Comparison of ENCODE assay signal across 1 cellular context in genomic region chr6:42226251-42227143, GRCh38.
TF ChIP-seq lines count a peak whose summit lies in the region.

No MANE protein-coding gene starts in this region.

TF ChIP-seq in K562, 482 proteins besides CTCF, POLR2A, EP300 and RAD21 (continued from another document):
- TF ChIP-seq ZNF740 (CRISPR knock-in tag; IDR thresholded peaks at IDR 0.05) (0 out of 2 replicates have a peak, but pooled peaks have one; percentile 69), ZNF740 (tag; IDR thresholded peaks at IDR 0.05) (no peak; a peak in 1 of 4 replicates), HDAC2 (IDR thresholded peaks at IDR 0.05) (0 out of 2 replicates have a peak, but pooled peaks have one; percentile 19), HEY1 (CRISPR knock-in tag; IDR thresholded peaks at IDR 0.05; ENCODE audit: borderline replicate concordance) (no peak), GABPB1 (CRISPR knock-in tag; IDR thresholded peaks at IDR 0.05) (peak; percentile 3; the same call in 1 of the 2 replicates), CTBP1 (IDR thresholded peaks at IDR 0.05; ENCODE audit: borderline replicate concordance) (peak; percentile 54; the same call in 1 of the 2 replicates), HDGF (IDR thresholded peaks at IDR 0.05) (0 out of 2 replicates have a peak, but pooled peaks have one; percentile 41), JUND (IDR thresholded peaks at IDR 0.05; ENCODE audit: borderline replicate concordance, low read depth, low read length) (peak; percentile 60; the same call in 1 of the 2 replicates), JUND (tag; IDR thresholded peaks at IDR 0.05; ENCODE audit: borderline replicate concordance, low read depth, low read length) (peak; percentile 60; the same call in 2 of the 3 replicates), ATF1 (CRISPR knock-in tag; IDR thresholded peaks at IDR 0.05) (no peak), ATF1 (tag; IDR thresholded peaks at IDR 0.05) (no peak; the same call in 1 of the 2 replicates), DIDO1 (tag; IDR thresholded peaks at IDR 0.05; ENCODE audit: low read depth) (no peak), FOXA3 (CRISPR knock-in tag; conservative IDR thresholded peaks at IDR 0.05 in 1 of 2, IDR thresholded peaks at IDR 0.05 in 1 of 2) (no peak), RCOR1 (IDR thresholded peaks at IDR 0.05; ENCODE audit: borderline replicate concordance in 1 of 2, low read depth in 2 of 2, low read length in 2 of 2) (peak in 1 of 2 experiments; percentile 27; a peak in 1 of 4 replicates), SMAD1 (IDR thresholded peaks at IDR 0.05; ENCODE audit: low read depth, low read length, partially characterized antibody) (no peak), NCOA1 (IDR thresholded peaks at IDR 0.05; ENCODE audit: low read depth) (peak; percentile 56; the same call in 1 of the 2 replicates), KLF13 (tag; IDR thresholded peaks at IDR 0.05; ENCODE audit: borderline replicate concordance, low read depth) (no peak), SRF (CRISPR knock-in tag; IDR thresholded peaks at IDR 0.05) (0 out of 4 replicates have a peak, but pooled peaks of 1 of the 2 experiments have one; percentile 40), MEIS2 (IDR thresholded peaks at IDR 0.05; ENCODE audit: partially characterized antibody) (peak; percentile 47), ZNF668 (CRISPR knock-in tag; IDR thresholded peaks at IDR 0.05) (0 out of 2 replicates have a peak, but pooled peaks have one; percentile 25)
- TF ChIP-seq, protein P1, sequence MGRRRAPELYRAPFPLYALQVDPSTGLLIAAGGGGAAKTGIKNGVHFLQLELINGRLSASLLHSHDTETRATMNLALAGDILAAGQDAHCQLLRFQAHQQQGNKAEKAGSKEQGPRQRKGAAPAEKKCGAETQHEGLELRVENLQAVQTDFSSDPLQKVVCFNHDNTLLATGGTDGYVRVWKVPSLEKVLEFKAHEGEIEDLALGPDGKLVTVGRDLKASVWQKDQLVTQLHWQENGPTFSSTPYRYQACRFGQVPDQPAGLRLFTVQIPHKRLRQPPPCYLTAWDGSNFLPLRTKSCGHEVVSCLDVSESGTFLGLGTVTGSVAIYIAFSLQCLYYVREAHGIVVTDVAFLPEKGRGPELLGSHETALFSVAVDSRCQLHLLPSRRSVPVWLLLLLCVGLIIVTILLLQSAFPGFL (CRISPR knock-in tag; IDR thresholded peaks at IDR 0.05) = peak; percentile 20; the same call in 1 of the 2 replicates
- TF ChIP-seq, protein P2, sequence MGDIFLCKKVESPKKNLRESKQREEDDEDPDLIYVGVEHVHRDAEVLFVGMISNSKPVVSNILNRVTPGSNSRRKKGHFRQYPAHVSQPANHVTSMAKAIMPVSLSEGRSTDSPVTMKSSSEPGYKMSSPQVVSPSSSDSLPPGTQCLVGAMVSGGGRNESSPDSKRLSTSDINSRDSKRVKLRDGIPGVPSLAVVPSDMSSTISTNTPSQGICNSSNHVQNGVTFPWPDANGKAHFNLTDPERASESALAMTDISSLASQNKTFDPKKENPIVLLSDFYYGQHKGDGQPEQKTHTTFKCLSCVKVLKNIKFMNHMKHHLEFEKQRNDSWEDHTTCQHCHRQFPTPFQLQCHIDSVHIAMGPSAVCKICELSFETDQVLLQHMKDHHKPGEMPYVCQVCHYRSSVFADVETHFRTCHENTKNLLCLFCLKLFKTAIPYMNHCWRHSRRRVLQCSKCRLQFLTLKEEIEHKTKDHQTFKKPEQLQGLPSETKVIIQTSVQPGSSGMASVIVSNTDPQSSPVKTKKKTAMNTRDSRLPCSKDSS (IDR thresholded peaks at IDR 0.05; ENCODE audit: low read depth, partially characterized antibody) = peak; percentile 11
- TF ChIP-seq, protein P3, sequence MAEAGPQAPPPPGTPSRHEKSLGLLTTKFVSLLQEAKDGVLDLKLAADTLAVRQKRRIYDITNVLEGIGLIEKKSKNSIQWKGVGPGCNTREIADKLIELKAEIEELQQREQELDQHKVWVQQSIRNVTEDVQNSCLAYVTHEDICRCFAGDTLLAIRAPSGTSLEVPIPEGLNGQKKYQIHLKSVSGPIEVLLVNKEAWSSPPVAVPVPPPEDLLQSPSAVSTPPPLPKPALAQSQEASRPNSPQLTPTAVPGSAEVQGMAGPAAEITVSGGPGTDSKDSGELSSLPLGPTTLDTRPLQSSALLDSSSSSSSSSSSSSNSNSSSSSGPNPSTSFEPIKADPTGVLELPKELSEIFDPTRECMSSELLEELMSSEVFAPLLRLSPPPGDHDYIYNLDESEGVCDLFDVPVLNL (CRISPR knock-in tag; IDR thresholded peaks at IDR 0.05; ENCODE audit: low read depth) = no peak
- TF ChIP-seq, protein P4, sequence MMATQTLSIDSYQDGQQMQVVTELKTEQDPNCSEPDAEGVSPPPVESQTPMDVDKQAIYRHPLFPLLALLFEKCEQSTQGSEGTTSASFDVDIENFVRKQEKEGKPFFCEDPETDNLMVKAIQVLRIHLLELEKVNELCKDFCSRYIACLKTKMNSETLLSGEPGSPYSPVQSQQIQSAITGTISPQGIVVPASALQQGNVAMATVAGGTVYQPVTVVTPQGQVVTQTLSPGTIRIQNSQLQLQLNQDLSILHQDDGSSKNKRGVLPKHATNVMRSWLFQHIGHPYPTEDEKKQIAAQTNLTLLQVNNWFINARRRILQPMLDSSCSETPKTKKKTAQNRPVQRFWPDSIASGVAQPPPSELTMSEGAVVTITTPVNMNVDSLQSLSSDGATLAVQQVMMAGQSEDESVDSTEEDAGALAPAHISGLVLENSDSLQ (IDR thresholded peaks at IDR 0.05) = 0 out of 2 replicates have a peak, but pooled peaks have one; percentile 30
- TF ChIP-seq, protein P5, sequence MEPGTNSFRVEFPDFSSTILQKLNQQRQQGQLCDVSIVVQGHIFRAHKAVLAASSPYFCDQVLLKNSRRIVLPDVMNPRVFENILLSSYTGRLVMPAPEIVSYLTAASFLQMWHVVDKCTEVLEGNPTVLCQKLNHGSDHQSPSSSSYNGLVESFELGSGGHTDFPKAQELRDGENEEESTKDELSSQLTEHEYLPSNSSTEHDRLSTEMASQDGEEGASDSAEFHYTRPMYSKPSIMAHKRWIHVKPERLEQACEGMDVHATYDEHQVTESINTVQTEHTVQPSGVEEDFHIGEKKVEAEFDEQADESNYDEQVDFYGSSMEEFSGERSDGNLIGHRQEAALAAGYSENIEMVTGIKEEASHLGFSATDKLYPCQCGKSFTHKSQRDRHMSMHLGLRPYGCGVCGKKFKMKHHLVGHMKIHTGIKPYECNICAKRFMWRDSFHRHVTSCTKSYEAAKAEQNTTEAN (CRISPR knock-in tag; IDR thresholded peaks at IDR 0.05) = no peak
- TF ChIP-seq, protein P6, sequence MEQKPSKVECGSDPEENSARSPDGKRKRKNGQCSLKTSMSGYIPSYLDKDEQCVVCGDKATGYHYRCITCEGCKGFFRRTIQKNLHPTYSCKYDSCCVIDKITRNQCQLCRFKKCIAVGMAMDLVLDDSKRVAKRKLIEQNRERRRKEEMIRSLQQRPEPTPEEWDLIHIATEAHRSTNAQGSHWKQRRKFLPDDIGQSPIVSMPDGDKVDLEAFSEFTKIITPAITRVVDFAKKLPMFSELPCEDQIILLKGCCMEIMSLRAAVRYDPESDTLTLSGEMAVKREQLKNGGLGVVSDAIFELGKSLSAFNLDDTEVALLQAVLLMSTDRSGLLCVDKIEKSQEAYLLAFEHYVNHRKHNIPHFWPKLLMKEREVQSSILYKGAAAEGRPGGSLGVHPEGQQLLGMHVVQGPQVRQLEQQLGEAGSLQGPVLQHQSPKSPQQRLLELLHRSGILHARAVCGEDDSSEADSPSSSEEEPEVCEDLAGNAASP (IDR thresholded peaks at IDR 0.05) = peak; percentile 54; the same call in 1 of the 2 replicates
- TF ChIP-seq, protein P7, sequence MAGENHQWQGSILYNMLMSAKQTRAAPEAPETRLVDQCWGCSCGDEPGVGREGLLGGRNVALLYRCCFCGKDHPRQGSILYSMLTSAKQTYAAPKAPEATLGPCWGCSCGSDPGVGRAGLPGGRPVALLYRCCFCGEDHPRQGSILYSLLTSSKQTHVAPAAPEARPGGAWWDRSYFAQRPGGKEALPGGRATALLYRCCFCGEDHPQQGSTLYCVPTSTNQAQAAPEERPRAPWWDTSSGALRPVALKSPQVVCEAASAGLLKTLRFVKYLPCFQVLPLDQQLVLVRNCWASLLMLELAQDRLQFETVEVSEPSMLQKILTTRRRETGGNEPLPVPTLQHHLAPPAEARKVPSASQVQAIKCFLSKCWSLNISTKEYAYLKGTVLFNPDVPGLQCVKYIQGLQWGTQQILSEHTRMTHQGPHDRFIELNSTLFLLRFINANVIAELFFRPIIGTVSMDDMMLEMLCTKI (IDR thresholded peaks at IDR 0.05; ENCODE audit: partially characterized antibody) = no peak
TF ChIP-seq in K562: peak in this region for 34.
